23 cellular contexts compared by ENCODE assay signal in genomic region chr1:33070628-33071027, GRCh38.
"Had no signal": no experiment of that assay in that cellular context is flagged by ENCODE, and none has a peak within 500 bp of the region (broad histone marks: within the 10 kb centered on the region; RNA-seq: fewer than 3 reads in every experiment).

No MANE protein-coding gene starts in this region.

- H3K4me3 ChIP-seq: esophagus squamous epithelium, gastroesophageal sphincter, left ventricle myocardium inferior, lung, psoas muscle, spleen, testis, tibial nerve, upper lobe of right lung, vagina had no signal

- H3K27ac Mint-ChIP-seq: naive thymus-derived CD4-positive, alpha-beta T cell; nephron progenitor cell; stimulated activated naive B cell treated with anti-CD40 and anti-IgM and Interleukin-4, amounts not matched to agents 10 μg/mL and 1 μg/mL and 100 μg/mL, for 72 hours; stimulated activated naive CD8-positive, alpha-beta T cell treated with anti-CD3 and anti-CD28 coated beads, Interleukin-15, amount 100 ng/mL, for 72 hours had no signal

- H3K4me1 ChIP-seq: esophagus squamous epithelium, gastroesophageal sphincter, left ventricle myocardium inferior, psoas muscle, spleen, upper lobe of right lung, vagina had no signal

- H3K27me3 Mint-ChIP-seq: stimulated activated naive CD8-positive, alpha-beta T cell treated with anti-CD3 and anti-CD28 coated beads, Interleukin-15, amount 100 ng/mL, for 72 hours had no signal

- H3K27me3 ChIP-seq: gastroesophageal sphincter, spleen, testis, tibial nerve, upper lobe of right lung, vagina had no signal

- ATAC-seq: gastroesophageal sphincter; left cardiac atrium; naive thymus-derived CD4-positive, alpha-beta T cell; psoas muscle; sciatic nerve; stimulated activated naive B cell treated with anti-CD40 and anti-IgM and Interleukin-4, amounts not matched to agents 10 μg/mL and 1 μg/mL and 100 μg/mL, for 72 hours; stimulated activated naive CD8-positive, alpha-beta T cell treated with anti-CD3 and anti-CD28 coated beads, Interleukin-15, amount 100 ng/mL, for 72 hours; upper lobe of right lung had no signal

- DNase-seq: dermis blood vessel endothelial cell; esophagus squamous epithelium; foreskin fibroblast; kidney; left cardiac atrium; left ventricle myocardium inferior; mesendoderm; naive thymus-derived CD4-positive, alpha-beta T cell; nephron progenitor cell; psoas muscle; spleen; stimulated activated CD4-positive, alpha-beta T cell treated with anti-CD3 and anti-CD28 coated beads, Interleukin-15, amount 100 ng/mL, for 24 hours; stimulated activated CD4-positive, alpha-beta T cell treated with anti-CD3 and anti-CD28 coated beads, Interleukin-1b, Interleukin-23, amount 100 ng/mL, for 48 hours; stimulated activated CD4-positive, alpha-beta T cell treated with anti-CD3 and anti-CD28 coated beads, Interleukin-4, amount 100 ng/mL, for 4 hours; stimulated activated naive B cell treated with anti-CD40 and anti-IgM and Interleukin-4, amounts not matched to agents 10 μg/mL and 1 μg/mL and 100 μg/mL, for 72 hours; stimulated activated naive CD8-positive, alpha-beta T cell treated with anti-CD3 and anti-CD28 coated beads, Interleukin-15, amount 100 ng/mL, for 72 hours; testis; upper lobe of right lung had no signal

- H3K36me3 ChIP-seq: esophagus squamous epithelium, gastroesophageal sphincter, left ventricle myocardium inferior, spleen, tibial nerve, upper lobe of right lung, vagina had no signal

- H3K27ac ChIP-seq: esophagus squamous epithelium, gastroesophageal sphincter, left ventricle myocardium inferior, psoas muscle, spleen, testis, tibial nerve, upper lobe of right lung, vagina had no signal

- H3K4me1 Mint-ChIP-seq: nephron progenitor cell; stimulated activated naive CD8-positive, alpha-beta T cell treated with anti-CD3 and anti-CD28 coated beads, Interleukin-15, amount 100 ng/mL, for 72 hours had no signal

- H3K4me3 Mint-ChIP-seq: naive thymus-derived CD4-positive, alpha-beta T cell; nephron progenitor cell; stimulated activated naive B cell treated with anti-CD40 and anti-IgM and Interleukin-4, amounts not matched to agents 10 μg/mL and 1 μg/mL and 100 μg/mL, for 72 hours; stimulated activated naive CD8-positive, alpha-beta T cell treated with anti-CD3 and anti-CD28 coated beads, Interleukin-15, amount 100 ng/mL, for 72 hours had no signal

- H3K9me3 ChIP-seq: testis, upper lobe of right lung had no signal
